Comparison of ENCODE assay signal across 19 cellular contexts in the genomic region with DNA sequence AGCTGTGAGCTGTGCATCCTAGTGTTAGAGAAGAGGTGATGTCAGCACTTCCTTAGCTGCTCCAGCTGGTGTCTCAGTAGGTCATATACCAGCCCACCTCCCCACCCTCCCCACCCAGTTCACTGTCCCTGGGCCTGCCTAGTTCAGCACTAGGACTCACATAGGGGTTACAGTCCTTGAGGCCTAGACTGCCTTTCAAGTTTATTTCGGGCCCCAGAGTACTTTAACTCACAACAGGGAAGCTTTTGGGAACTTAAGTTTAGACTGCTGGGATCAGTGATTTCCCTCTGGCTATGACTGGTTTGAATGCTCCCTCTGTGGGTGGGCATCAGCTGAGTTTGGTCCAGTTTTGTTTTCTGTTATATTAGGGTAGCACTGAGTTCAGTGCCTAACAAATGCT.
DNase-seq lines count a peak whose midpoint lies in the region; ATAC-seq and TF ChIP-seq lines count a peak whose summit lies in the region.
"Had no signal": no experiment of that assay in that cellular context is flagged by ENCODE, and none has a peak within 500 bp of the region (broad histone marks: within the 10 kb centered on the region; RNA-seq: fewer than 3 reads in every experiment).

No MANE protein-coding gene starts in this region.

- H3K4ac ChIP-seq in mesendoderm (ENCODE audit: low read depth, low read length) = no peak overlapping the region

- H4K8ac ChIP-seq in mesendoderm (ENCODE audit: low read depth, low read length) = no peak overlapping the region

- no peak overlapping the region for H3K18ac ChIP-seq in mesendoderm (ENCODE audit: low read length)

- H3K4me2 ChIP-seq in mesendoderm (ENCODE audit: low read length) = no peak overlapping the region
- H3K4me2 ChIP-seq: BLaER1 had no signal

- no peak overlapping the region for H4K5ac ChIP-seq in mesendoderm (ENCODE audit: low read length)

- H3K27me3 ChIP-seq in NT2/D1 (ENCODE audit: insufficient read depth, insufficient read length) (peaks cover 96% of the 10 kb centered on the region), endodermal cell (ENCODE audit: control insufficient read depth, insufficient read depth, low read length, poor library complexity, severe bottlenecking) (peaks cover 4% of the 10 kb centered on the region), mesendoderm (ENCODE audit: insufficient read depth, low read length, poor library complexity) (no peaks in the 10 kb centered on the region)
- H3K27me3 ChIP-seq: BLaER1 had no signal

- no peak overlapping the region for H2BK5ac ChIP-seq in mesendoderm (ENCODE audit: low read length)

- no peak for ATAC-seq in stimulated activated naive B cell treated with anti-CD40 and anti-IgM and Interleukin-4, amounts not matched to agents 10 μg/mL and 1 μg/mL and 100 μg/mL, for 72 hours (replicated peaks)
- no peak for ATAC-seq in GM21367 (IDR thresholded peaks at IDR 0.05; ENCODE audit: unreplicated experiment)
- ATAC-seq: CD8-positive, alpha-beta T cell had no signal

- no peak overlapping the region for H2AK5ac ChIP-seq in mesendoderm (ENCODE audit: low read length)

- H3K4me1 ChIP-seq in NT2/D1 (ENCODE audit: insufficient read depth, insufficient read length) = no peaks in the 10 kb centered on the region
- H3K4me1 ChIP-seq in endodermal cell (ENCODE audit: control insufficient read depth, insufficient read depth, low read length) = no peaks in the 10 kb centered on the region
- H3K4me1 ChIP-seq in mesendoderm (ENCODE audit: control insufficient read depth, low read depth, low read length) = no peaks in the 10 kb centered on the region
- H3K4me1 ChIP-seq: BLaER1, Caco-2, HAP-1 had no signal

- H3K9me3 Mint-ChIP-seq in endodermal cell = no peaks in the 10 kb centered on the region
- H3K9me3 Mint-ChIP-seq in stimulated activated naive B cell treated with anti-CD40 and anti-IgM and Interleukin-4, amounts not matched to agents 10 μg/mL and 1 μg/mL and 100 μg/mL, for 72 hours = peaks cover 7% of the 10 kb centered on the region in 2 donors
- H3K9me3 Mint-ChIP-seq in activated CD4-positive, alpha-beta T cell treated with anti-CD3 and anti-CD28 coated beads, Interleukin-2, amount 10 ng/mL, durations not matched to agents 24 days and 14 days = no peaks in the 10 kb centered on the region
- H3K9me3 Mint-ChIP-seq: HFFc6 had no signal

- H3K36me3 ChIP-seq in NT2/D1 (ENCODE audit: insufficient read depth, insufficient read length, low read length) = no peaks in the 10 kb centered on the region
- no peaks in the 10 kb centered on the region for H3K36me3 ChIP-seq in endodermal cell (ENCODE audit: control insufficient read depth, insufficient read depth, low read length)
- no peaks in the 10 kb centered on the region for H3K36me3 ChIP-seq in mesendoderm (ENCODE audit: control insufficient read depth, insufficient read depth, low read length)
- H3K36me3 ChIP-seq: BLaER1, HAP-1 had no signal

- H3K27me3 Mint-ChIP-seq in endodermal cell (ENCODE audit: insufficient read depth) = peaks cover 84% of the 10 kb centered on the region
- no peaks in the 10 kb centered on the region for H3K27me3 Mint-ChIP-seq in stimulated activated naive B cell treated with anti-CD40 and anti-IgM and Interleukin-4, amounts not matched to agents 10 μg/mL and 1 μg/mL and 100 μg/mL, for 72 hours
- H3K27me3 Mint-ChIP-seq in activated CD4-positive, alpha-beta T cell treated with anti-CD3 and anti-CD28 coated beads, Interleukin-2, amount 10 ng/mL, durations not matched to agents 24 days and 14 days = peaks cover 2% of the 10 kb centered on the region
- H3K27me3 Mint-ChIP-seq: CD4-positive, CD25-positive, alpha-beta regulatory T cell had no signal

- no peaks in the 10 kb centered on the region for H3K79me2 ChIP-seq in mesendoderm (ENCODE audit: control insufficient read depth, insufficient read depth, low read length)

- H3K9me3 ChIP-seq in NT2/D1 (ENCODE audit: insufficient read depth, low read length) (no peaks in the 10 kb centered on the region), endodermal cell (ENCODE audit: control insufficient read depth, low read length) (no peaks in the 10 kb centered on the region)
- H3K9me3 ChIP-seq: BLaER1, HAP-1 had no signal

- peaks cover 5% of the 10 kb centered on the region for H3K4me1 Mint-ChIP-seq in endodermal cell
- H3K4me1 Mint-ChIP-seq in stimulated activated naive B cell treated with anti-CD40 and anti-IgM and Interleukin-4, amounts not matched to agents 10 μg/mL and 1 μg/mL and 100 μg/mL, for 72 hours = no peaks in the 10 kb centered on the region
- no peaks in the 10 kb centered on the region for H3K4me1 Mint-ChIP-seq in activated CD4-positive, alpha-beta T cell treated with anti-CD3 and anti-CD28 coated beads, Interleukin-2, amount 10 ng/mL, durations not matched to agents 24 days and 14 days
- H3K4me1 Mint-ChIP-seq: B cell; CD4-positive, CD25-positive, alpha-beta regulatory T cell had no signal

- no peak overlapping the region for H3K23ac ChIP-seq in mesendoderm (ENCODE audit: low read length)

- intact Hi-C loops in activated CD4-positive, alpha-beta T cell treated with anti-CD3 and anti-CD28 coated beads, Interleukin-2, amount 10 ng/mL, durations not matched to agents 24 days and 14 days (cut with micrococcal nuclease) = no loop called here

- H3K4me3 Mint-ChIP-seq in endodermal cell = no peak overlapping the region
- no peak overlapping the region for H3K4me3 Mint-ChIP-seq in stimulated activated naive B cell treated with anti-CD40 and anti-IgM and Interleukin-4, amounts not matched to agents 10 μg/mL and 1 μg/mL and 100 μg/mL, for 72 hours
- no peak overlapping the region for H3K4me3 Mint-ChIP-seq in activated CD4-positive, alpha-beta T cell treated with anti-CD3 and anti-CD28 coated beads, Interleukin-2, amount 10 ng/mL, durations not matched to agents 24 days and 14 days
- H3K4me3 Mint-ChIP-seq: B cell; CD4-positive, CD25-positive, alpha-beta regulatory T cell; CD8-positive, alpha-beta T cell; HFFc6 had no signal

- no peak overlapping the region for H3K27ac Mint-ChIP-seq in endodermal cell
- H3K27ac Mint-ChIP-seq in stimulated activated naive B cell treated with anti-CD40 and anti-IgM and Interleukin-4, amounts not matched to agents 10 μg/mL and 1 μg/mL and 100 μg/mL, for 72 hours = no peak overlapping the region
- no peak overlapping the region for H3K27ac Mint-ChIP-seq in activated CD4-positive, alpha-beta T cell treated with anti-CD3 and anti-CD28 coated beads, Interleukin-2, amount 10 ng/mL, durations not matched to agents 24 days and 14 days
- H3K27ac Mint-ChIP-seq: B cell; CD4-positive, CD25-positive, alpha-beta regulatory T cell; CD8-positive, alpha-beta T cell; HFFc6 had no signal

- no peak for TF ChIP-seq CTCF in endodermal cell (conservative IDR thresholded peaks at IDR 0.05)

- no peak overlapping the region for H2BK15ac ChIP-seq in mesendoderm (replicated peaks; ENCODE audit: low read depth)

- no peak overlapping the region for H2BK120ac ChIP-seq in mesendoderm (ENCODE audit: low read depth, low read length)

- no peaks in the 10 kb centered on the region for H3K79me1 ChIP-seq in mesendoderm (ENCODE audit: low read length)

- H3K4me3 ChIP-seq in NT2/D1 (ENCODE audit: insufficient read length, low read depth) (no peak overlapping the region), endodermal cell (ENCODE audit: low read length) (no peak overlapping the region), mesendoderm (ENCODE audit: low read length) (no peak overlapping the region)
- H3K4me3 ChIP-seq: BLaER1, HAP-1 had no signal

- H3K9ac ChIP-seq in NT2/D1 (ENCODE audit: insufficient read length, low read depth) = no peak overlapping the region
- H3K9ac ChIP-seq in endodermal cell (ENCODE audit: extremely low read depth, low read length, poor library complexity, severe bottlenecking) = no peak overlapping the region
- no peak overlapping the region for H3K9ac ChIP-seq in mesendoderm (ENCODE audit: low read length)
- H3K9ac ChIP-seq: BLaER1 had no signal

- H3K56ac ChIP-seq in mesendoderm (ENCODE audit: low read length) = no peak overlapping the region

- DNase-seq in ELF-1 (ENCODE audit: low read depth, low spot score) = peak; percentile 66
- peak; percentile 51 for DNase-seq in NT2/D1 (ENCODE audit: low read depth, low spot score)
- DNase-seq in endodermal cell = peak; percentile 50
- peak; percentile 51 for DNase-seq in mesendoderm
- DNase-seq in stimulated activated naive B cell treated with anti-CD40 and anti-IgM and Interleukin-4, amounts not matched to agents 10 μg/mL and 1 μg/mL and 100 μg/mL, for 72 hours = no peak
- no peak for DNase-seq in activated CD4-positive, alpha-beta T cell treated with anti-CD3 and anti-CD28 coated beads, Interleukin-2, amount 10 ng/mL, durations not matched to agents 24 days and 14 days
- DNase-seq: Caco-2; CD4-positive, CD25-positive, alpha-beta regulatory T cell; CD8-positive, alpha-beta T cell; DMS153; DND-41; GDM1; HFFc6 had no signal

- 59% methylated on average over 1 of the region's 1 CpG; no CpG with 5 or more reads in 1 of the 2 experiments for WGBS in endodermal cell (ENCODE audit: insufficient coverage in 1 of 2, insufficient read length in 1 of 2), 2 experiments
- no CpG with 5 or more reads among the region's 1 CpG for WGBS in mesendoderm (ENCODE audit: extremely low coverage, insufficient coverage, low lambda C conversion rate)

- no peaks in the 10 kb centered on the region for H3K36me3 Mint-ChIP-seq in endodermal cell (ENCODE audit: low read depth)
- H3K36me3 Mint-ChIP-seq in stimulated activated naive B cell treated with anti-CD40 and anti-IgM and Interleukin-4, amounts not matched to agents 10 μg/mL and 1 μg/mL and 100 μg/mL, for 72 hours = no peaks in the 10 kb centered on the region
- H3K36me3 Mint-ChIP-seq in activated CD4-positive, alpha-beta T cell treated with anti-CD3 and anti-CD28 coated beads, Interleukin-2, amount 10 ng/mL, durations not matched to agents 24 days and 14 days (ENCODE audit: low read depth) = no peaks in the 10 kb centered on the region
- H3K36me3 Mint-ChIP-seq: CD4-positive, CD25-positive, alpha-beta regulatory T cell; CD8-positive, alpha-beta T cell had no signal

- H3K27ac ChIP-seq in endodermal cell (ENCODE audit: low read depth, low read length) = no peak overlapping the region
- no peak overlapping the region for H3K27ac ChIP-seq in mesendoderm (ENCODE audit: low read depth, low read length)
- H3K27ac ChIP-seq: 22Rv1, BLaER1, C4-2B had no signal

Comparison
In these comparisons a context has a peak if more than half of its experiments do, and no peak if none do; other contexts are left out.
1. DNase-seq: peak in ELF-1 (single experiment), NT2/D1 (single experiment), endodermal cell (single experiment) and mesendoderm (single experiment); none in stimulated activated naive B cell treated with anti-CD40 and anti-IgM and Interleukin-4, amounts not matched to agents 10 μg/mL and 1 μg/mL and 100 μg/mL, for 72 hours (single experiment) and activated CD4-positive, alpha-beta T cell treated with anti-CD3 and anti-CD28 coated beads, Interleukin-2, amount 10 ng/mL, durations not matched to agents 24 days and 14 days (single experiment).